In genomic region chr17:68248886-68249872, GRCh38 we compare ENCODE assay signal across 8 cellular contexts. TPM values are rescaled to one million over a fixed set of nuclear protein-coding genes. Genes with fewer than 3 reads are reported as not detected.
DNase-seq lines count a peak whose midpoint lies in the region; ATAC-seq and TF ChIP-seq lines count a peak whose summit lies in the region.

No MANE protein-coding gene starts in this region.

- H3K36me3 ChIP-seq in GM06990 (ENCODE audit: control insufficient read depth, insufficient read depth, low read length) (peaks cover 2% of the 10 kb centered on the region; the same call in 1 of the 2 replicates), NT2/D1 (ENCODE audit: insufficient read depth, insufficient read length, low read length) (peaks cover 43% of the 10 kb centered on the region)

- ATAC-seq in natural killer cell (no peak), HG02870 (IDR thresholded peaks at IDR 0.05; ENCODE audit: unreplicated experiment) (no peak)

- peak overlapping the region; percentile 72 for H3K4me3 ChIP-seq in GM06990 (replicated peaks; ENCODE audit: low read depth, low read length)
- H3K4me3 ChIP-seq in NT2/D1 (ENCODE audit: insufficient read length, low read depth), result peak overlapping the region; percentile 93

- H3K4me1 Mint-ChIP-seq in natural killer cell, result peaks cover 41 to 52% of the 10 kb centered on the region in 2 donors

- DNase-seq in GM06990 (ENCODE audit: extremely low read depth, insufficient read length) (no peak), NT2/D1 (ENCODE audit: low read depth, low spot score) (no peak), caudate nucleus (lab: John Stamatoyannopoulos, UW) (no peak), natural killer cell (no peak), superior temporal gyrus (ENCODE audit: extremely low spot score) (no peak), NCI-H2029 (lab: John Stamatoyannopoulos, UW) (no peak), inferior parietal cortex (ENCODE audit: extremely low spot score) (no peak)

- peak overlapping the region; percentile 95 for H3K27ac ChIP-seq in caudate nucleus (ENCODE audit: low read depth, low read length)

- peak overlapping the region; percentile 82 for H3K4me3 Mint-ChIP-seq in natural killer cell

- H3K9me3 ChIP-seq in NT2/D1 (ENCODE audit: insufficient read depth, low read length), result no peaks in the 10 kb centered on the region

- H3K27ac Mint-ChIP-seq in natural killer cell, result peak overlapping the region; percentile 99 to 100

- no peaks in the 10 kb centered on the region for H3K9me3 Mint-ChIP-seq in natural killer cell

- H3K27me3 Mint-ChIP-seq in natural killer cell (ENCODE audit: low read depth in 2 of 2), result no peaks in the 10 kb centered on the region

- H3K9ac ChIP-seq in NT2/D1 (ENCODE audit: insufficient read length, low read depth), result peak overlapping the region; percentile 98

- H3K27me3 ChIP-seq in GM06990 (replicated peaks; ENCODE audit: control insufficient read depth, insufficient read depth, low read length) (no peaks in the 10 kb centered on the region), NT2/D1 (ENCODE audit: insufficient read depth, insufficient read length) (no peaks in the 10 kb centered on the region)

- no peak for TF ChIP-seq CTCF in GM06990 (IDR thresholded peaks at IDR 0.05; ENCODE audit: insufficient read depth, low read length, poor library complexity, severe bottlenecking)
- TF ChIP-seq CTCF in natural killer cell (IDR thresholded peaks at IDR 0.05), result no peak

- no peaks in the 10 kb centered on the region for H3K4me1 ChIP-seq in NT2/D1 (ENCODE audit: insufficient read depth, insufficient read length)

- intact Hi-C loops in natural killer cell (cut with micrococcal nuclease), result loop anchor here (2.0 to 5.0 kb wide), 3 partner anchors 28 to 213 kb away; partner anchors contain the start of genes ARSG and SLC16A6

- no peaks in the 10 kb centered on the region for H3K36me3 Mint-ChIP-seq in natural killer cell

RNA-seq across cellular contexts. Expression of gene AMZ2, which starts 1.3 kb away (rescaled TPM):
- 100 to 1,000 TPM in 2 of 3 donors, 10 to 100 TPM in 1; 87.0 to 131 (median 107) TPM for total RNA-seq in natural killer cell

RNA-seq across cellular contexts. Expression of gene SLC16A6, which starts 41.7 kb away (rescaled TPM):
- total RNA-seq in natural killer cell, result 10 to 100 TPM; 16.5 to 20.9 (median 19.4) TPM

RNA-seq across cellular contexts. Expression of gene ARSG, which starts 42.1 kb away (rescaled TPM):
- total RNA-seq in natural killer cell, result 10 to 100 TPM; 34.8 to 52.3 (median 39.3) TPM
